Comparison of ENCODE assay signal across 19 cellular contexts in genomic region chr3:63908776-63909175, GRCh38. TPM values are rescaled to one million over a fixed set of nuclear protein-coding genes. Genes with fewer than 3 reads are reported as not detected.
DNase-seq lines count a peak whose midpoint lies in the region; ATAC-seq and TF ChIP-seq lines count a peak whose summit lies in the region.
"Had no signal": no experiment of that assay in that cellular context is flagged by ENCODE, and none has a peak within 500 bp of the region (broad histone marks: within the 10 kb centered on the region; RNA-seq: fewer than 3 reads in every experiment).

No MANE protein-coding gene starts in this region.

- no peak overlapping the region for H3K4me3 Mint-ChIP-seq in activated naive CD8-positive, alpha-beta T cell
- no peak overlapping the region for H3K4me3 Mint-ChIP-seq in activated naive CD8-positive, alpha-beta T cell treated with anti-CD3 and anti-CD28 coated beads for 36 hours
- H3K4me3 Mint-ChIP-seq in memory B cell = no peak overlapping the region
- H3K4me3 Mint-ChIP-seq: CD8-positive, alpha-beta T cell had no signal

- peaks cover 26% of the 10 kb centered on the region for H3K4me1 Mint-ChIP-seq in activated naive CD8-positive, alpha-beta T cell (ENCODE audit: low read depth)
- H3K4me1 Mint-ChIP-seq in activated naive CD8-positive, alpha-beta T cell treated with anti-CD3 and anti-CD28 coated beads for 36 hours = peaks cover 21% of the 10 kb centered on the region
- peaks cover 16% of the 10 kb centered on the region for H3K4me1 Mint-ChIP-seq in memory B cell

- peaks cover 29% of the 10 kb centered on the region for H3K4me1 ChIP-seq in lower lobe of right lung

- no peaks in the 10 kb centered on the region for H3K9me3 ChIP-seq in lower lobe of right lung
- H3K9me3 ChIP-seq: HAP-1 had no signal

- CTCF ChIA-PET in HEK293T (lab: Yijun Ruan, JAX) = no interaction called here

- no peaks in the 10 kb centered on the region for H3K9me3 Mint-ChIP-seq in activated naive CD8-positive, alpha-beta T cell (ENCODE audit: low read depth)
- H3K9me3 Mint-ChIP-seq in activated naive CD8-positive, alpha-beta T cell treated with anti-CD3 and anti-CD28 coated beads for 36 hours = no peaks in the 10 kb centered on the region
- no peaks in the 10 kb centered on the region for H3K9me3 Mint-ChIP-seq in memory B cell
- H3K9me3 Mint-ChIP-seq: CD8-positive, alpha-beta T cell had no signal

- ATAC-seq in memory B cell (ENCODE audit: low read depth) = no peak
- no peak for ATAC-seq in lower lobe of right lung
- ATAC-seq: CD8-positive, alpha-beta T cell; Panc1 had no signal

- peaks cover 5% of the 10 kb centered on the region for H3K36me3 ChIP-seq in lower lobe of right lung
- H3K36me3 ChIP-seq: HAP-1 had no signal

- H3K27me3 Mint-ChIP-seq in activated naive CD8-positive, alpha-beta T cell = no peaks in the 10 kb centered on the region
- no peaks in the 10 kb centered on the region for H3K27me3 Mint-ChIP-seq in activated naive CD8-positive, alpha-beta T cell treated with anti-CD3 and anti-CD28 coated beads for 36 hours
- H3K27me3 Mint-ChIP-seq in memory B cell = no peaks in the 10 kb centered on the region

- H3K27ac Mint-ChIP-seq in activated naive CD8-positive, alpha-beta T cell = peak overlapping the region; percentile 67
- H3K27ac Mint-ChIP-seq in activated naive CD8-positive, alpha-beta T cell treated with anti-CD3 and anti-CD28 coated beads for 36 hours = no peak overlapping the region
- peak overlapping the region; percentile 79 for H3K27ac Mint-ChIP-seq in memory B cell
- H3K27ac Mint-ChIP-seq: CD8-positive, alpha-beta T cell had no signal

- H3K27ac ChIP-seq in lower lobe of right lung = no peak overlapping the region
- H3K27ac ChIP-seq: GM23248 had no signal

- no peaks in the 10 kb centered on the region for H3K36me3 Mint-ChIP-seq in activated naive CD8-positive, alpha-beta T cell
- H3K36me3 Mint-ChIP-seq in activated naive CD8-positive, alpha-beta T cell treated with anti-CD3 and anti-CD28 coated beads for 36 hours = peaks cover 11% of the 10 kb centered on the region
- peaks cover 8% of the 10 kb centered on the region for H3K36me3 Mint-ChIP-seq in memory B cell

- H3K27me3 ChIP-seq in lower lobe of right lung (ENCODE audit: low read depth) = no peaks in the 10 kb centered on the region

- POLR2A ChIA-PET in HEK293T (lab: Yijun Ruan, JAX) = interaction anchor here (0.6 kb wide), 1 partner anchor 17 kb away, joined by 3 read pairs; no protein-coding TSS in a partner anchor

- no peak for TF ChIP-seq CTCF in lower lobe of right lung (IDR thresholded peaks at IDR 0.05)

- intact Hi-C loops in lower lobe of right lung (cut with DNase I) = no loop called here

- no peak overlapping the region for H3K4me3 ChIP-seq in lower lobe of right lung
- H3K4me3 ChIP-seq: GM23248, HAP-1 had no signal

- no peak for DNase-seq in activated naive CD8-positive, alpha-beta T cell treated with anti-CD3 and anti-CD28 coated beads for 36 hours
- no peak for DNase-seq in HEK293T (ENCODE audit: extremely low spot score)
- DNase-seq in memory B cell (ENCODE audit: low spot score in 2 of 2) = no peak
- DNase-seq in putamen (ENCODE audit: low spot score) = no peak
- DNase-seq in NCI-H2171 treated with DMSO at 0.1 percent for 48 hours (lab: John Stamatoyannopoulos, UW) = no peak
- DNase-seq in lower lobe of right lung = no peak
- DNase-seq: Calu3; CD8-positive, alpha-beta T cell; DMS153; NCI-H1092 treated with DMSO at 0.1 percent for 48 hours; NCI-H1436 treated with DMSO at 0.1 percent for 48 hours; NCI-H2029; NCI-H345 had no signal

TF ChIP-seq in HEK293T, 16 proteins besides CTCF, POLR2A, EP300 and RAD21:
- no peak for TF ChIP-seq FOXK2 (IDR thresholded peaks at IDR 0.05)
- TF ChIP-seq ARNT (IDR thresholded peaks at IDR 0.05) = no peak
- TF ChIP-seq HDGF (IDR thresholded peaks at IDR 0.05; ENCODE audit: borderline replicate concordance) = no peak
- TF ChIP-seq CTBP1 (IDR thresholded peaks at IDR 0.05; ENCODE audit: borderline replicate concordance) = no peak
- peak; percentile 48; the same call in 1 of the 2 replicates for TF ChIP-seq PKNOX1 (IDR thresholded peaks at IDR 0.05)

RNA-seq across cellular contexts. Expression of gene SCAANT1, which starts 3.4 kb away (rescaled TPM):
- not detected for total RNA-seq in activated naive CD8-positive, alpha-beta T cell treated with anti-CD3 and anti-CD28 coated beads for 36 hours
- not detected for total RNA-seq in lower lobe of right lung
- total RNA-seq: A673; Calu3; CD8-positive, alpha-beta T cell; G401; GM23248 had no signal

RNA-seq across cellular contexts. Expression of gene ATXN7, which starts 45.1 kb away (rescaled TPM):
- total RNA-seq in activated naive CD8-positive, alpha-beta T cell treated with anti-CD3 and anti-CD28 coated beads for 36 hours = 10 to 100 TPM; 26.5 to 28.6 TPM
- 37.3 TPM for total RNA-seq in lower lobe of right lung

RNA-seq across cellular contexts. Expression of gene THOC7, which starts 45.2 kb away (rescaled TPM):
- total RNA-seq in activated naive CD8-positive, alpha-beta T cell treated with anti-CD3 and anti-CD28 coated beads for 36 hours = 10 to 100 TPM; 85.4 to 92.7 TPM
- total RNA-seq in lower lobe of right lung = 47.2 TPM
